ENCODE assay signal across 7 cellular contexts in the genomic region with DNA sequence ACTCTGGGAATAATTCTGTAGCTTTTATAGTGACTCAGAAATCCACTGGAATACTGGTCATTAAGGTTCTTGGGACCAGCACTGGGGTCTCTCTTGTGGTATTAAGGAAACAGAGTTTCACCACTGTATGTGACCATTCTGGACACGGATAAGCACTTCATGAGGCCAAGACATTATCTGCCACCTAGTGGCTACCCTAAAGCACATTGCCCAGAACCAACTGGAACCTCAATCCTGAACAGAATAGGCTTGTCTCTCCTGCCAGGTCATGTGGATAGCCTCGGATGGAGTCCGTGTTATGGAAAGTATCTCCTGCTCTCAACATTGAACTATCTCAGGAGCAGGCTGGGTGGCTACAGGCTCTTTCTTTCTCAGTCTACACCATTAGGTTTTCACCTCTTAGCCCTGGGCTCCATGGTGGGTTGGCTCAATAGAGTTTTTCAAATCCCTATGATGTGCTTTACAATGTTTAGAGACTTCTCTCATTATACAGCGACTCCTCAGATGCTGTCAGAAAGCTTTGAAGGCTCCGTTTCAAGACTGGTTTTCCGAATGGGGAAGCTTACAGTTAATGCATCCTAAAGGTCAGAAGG.
A peak's percentile ranks its signal among the peaks of the same experiment; 100 is the strongest.
DNase-seq lines count a peak whose midpoint lies in the region; ATAC-seq and TF ChIP-seq lines count a peak whose summit lies in the region.

No MANE protein-coding gene starts in this region.

- H3K27ac Mint-ChIP-seq in endothelial cell (ENCODE audit: unreplicated experiment) (no peak overlapping the region), neural progenitor cell (no peak overlapping the region)

- no peaks in the 10 kb centered on the region for H3K79me2 ChIP-seq in neural progenitor cell (ENCODE audit: low read depth)

- H3K4me1 Mint-ChIP-seq in endothelial cell (ENCODE audit: unreplicated experiment), result no peaks in the 10 kb centered on the region
- H3K4me1 Mint-ChIP-seq in neural progenitor cell, result no peaks in the 10 kb centered on the region

- no peaks in the 10 kb centered on the region for H3K27me3 ChIP-seq in neural progenitor cell

- no peak overlapping the region for H3K9ac ChIP-seq in neural progenitor cell

- peak; percentile 53 for TF ChIP-seq CTCF in GM12874 (IDR thresholded peaks at IDR 0.05; ENCODE audit: insufficient read depth, low read depth, low read length)
- TF ChIP-seq CTCF in endothelial cell (IDR thresholded peaks at IDR 0.05; ENCODE audit: unreplicated experiment), result no peak
- TF ChIP-seq CTCF in neural progenitor cell (IDR thresholded peaks at IDR 0.05), result peak; percentile 60

- no peaks in the 10 kb centered on the region for H3K36me3 ChIP-seq in neural progenitor cell

- no peaks in the 10 kb centered on the region for H3K4me1 ChIP-seq in neural progenitor cell

- no peak overlapping the region for H2AFZ ChIP-seq in neural progenitor cell (replicated peaks)

- no peak for ATAC-seq in HG02884 (IDR thresholded peaks at IDR 0.05; ENCODE audit: unreplicated experiment)
- no peak for ATAC-seq in GM19455 (IDR thresholded peaks at IDR 0.05; ENCODE audit: unreplicated experiment)

- H3K36me3 Mint-ChIP-seq in endothelial cell (ENCODE audit: low read depth, unreplicated experiment) (no peaks in the 10 kb centered on the region), neural progenitor cell (peaks cover 2% of the 10 kb centered on the region)

- DNase-seq in M059J (ENCODE audit: low read depth) (peak; percentile 8), endothelial cell (ENCODE audit: low spot score) (peak; percentile 25), neural progenitor cell (ENCODE audit: low spot score) (peak; percentile 51), GM19240 (ENCODE audit: insufficient read length, low spot score) (no peak)

- no peak overlapping the region for H3K4me3 ChIP-seq in neural progenitor cell

- H4K20me1 ChIP-seq in neural progenitor cell (ENCODE audit: low read depth), result no peaks in the 10 kb centered on the region

- H3F3A ChIP-seq in neural progenitor cell (ENCODE audit: low read depth), result no peaks in the 10 kb centered on the region

- H3K4me3 Mint-ChIP-seq in endothelial cell (ENCODE audit: unreplicated experiment) (no peak overlapping the region), neural progenitor cell (no peak overlapping the region)

- no peak overlapping the region for H3K4me2 ChIP-seq in neural progenitor cell

- H3K9me3 Mint-ChIP-seq in endothelial cell (ENCODE audit: unreplicated experiment) (no peaks in the 10 kb centered on the region), neural progenitor cell (peaks cover 17% of the 10 kb centered on the region)

- H3K27me3 Mint-ChIP-seq in endothelial cell (ENCODE audit: unreplicated experiment) (no peaks in the 10 kb centered on the region), neural progenitor cell (ENCODE audit: insufficient read depth, low read depth) (peaks cover 6% of the 10 kb centered on the region)

- no peaks in the 10 kb centered on the region for H3K9me3 ChIP-seq in neural progenitor cell (ENCODE audit: low read depth)

- H3K27ac ChIP-seq in neural progenitor cell, result no peak overlapping the region
